1 cellular context compared by ENCODE assay signal in genomic region chr11:68369161-68369560, GRCh38.
TF ChIP-seq lines count a peak whose summit lies in the region.

No MANE protein-coding gene starts in this region.

TF ChIP-seq in GM12878, 131 proteins besides CTCF, POLR2A, EP300 and RAD21:
- TF ChIP-seq REST (IDR thresholded peaks at IDR 0.05; ENCODE audit: low read depth, low read length) (no peak), MLLT1 (IDR thresholded peaks at IDR 0.05) (peak; percentile 92)
